22 cellular contexts compared by ENCODE assay signal in the genomic region with DNA sequence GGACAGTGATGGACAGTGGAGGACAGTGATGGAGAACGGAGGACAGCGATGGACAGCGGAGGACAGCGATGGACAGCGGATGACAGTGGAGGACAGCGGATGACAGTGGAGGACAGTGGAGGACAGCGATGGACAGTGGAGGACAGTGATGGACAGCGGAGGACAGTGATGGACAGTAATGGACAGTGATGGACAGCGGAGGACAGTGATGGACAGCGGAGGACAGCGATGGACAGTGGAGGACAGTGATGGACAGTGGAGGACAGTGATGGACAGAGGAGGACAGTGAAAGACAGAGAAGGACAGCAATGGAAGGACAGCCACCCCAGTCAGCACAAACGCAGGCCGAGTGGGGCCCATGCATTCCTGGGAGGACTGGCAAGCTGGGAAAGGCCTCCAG. TPM values are rescaled to one million over a fixed set of nuclear protein-coding genes. Genes with fewer than 3 reads are reported as not detected.
DNase-seq lines count a peak whose midpoint lies in the region; ATAC-seq, FAIRE-seq and TF ChIP-seq lines count a peak whose summit lies in the region.
"Had no signal": no experiment of that assay in that cellular context is flagged by ENCODE, and none has a peak within 500 bp of the region (broad histone marks: within the 10 kb centered on the region; RNA-seq: fewer than 3 reads in every experiment).

No MANE protein-coding gene starts in this region.

- H3K27me3 Mint-ChIP-seq in endothelial cell (ENCODE audit: unreplicated experiment) (peaks cover 7% of the 10 kb centered on the region), neural crest cell (ENCODE audit: low read depth) (peaks cover 2% of the 10 kb centered on the region)

- H3K9me3 Mint-ChIP-seq in endothelial cell (ENCODE audit: unreplicated experiment) (peaks cover 4% of the 10 kb centered on the region), neural crest cell (no peaks in the 10 kb centered on the region)

- H2AFZ ChIP-seq in K562 (ENCODE audit: low read depth, low read length), result no peak overlapping the region

- no peak for TF ChIP-seq POLR2A in K562 (conservative IDR thresholded peaks at IDR 0.05)

- no peak for FAIRE-seq in K562 (lab: Jason Lieb, UNC)
- FAIRE-seq: A204.1, GM12892, GM18507 had no signal

- H3K9me3 ChIP-seq in BLaER1 treated with 17β-estradiol and CSF1 and Interleukin-3, amounts not matched to agents 10 nM and 100 nM (replicated peaks in 1 of 11), result 0 out of 22 replicates have a peak, but pooled peaks cover 0 to 5% (median 0%) of the 10 kb centered on the region in 11 experiments
- no peaks in the 10 kb centered on the region for H3K9me3 ChIP-seq in K562 (replicated peaks; ENCODE audit: control insufficient read depth, insufficient read depth, low read depth, low read length)
- H3K9me3 ChIP-seq in HAP-1, result no peaks in the 10 kb centered on the region
- H3K9me3 ChIP-seq: BE2C had no signal

- H3K36me3 Mint-ChIP-seq in endothelial cell (ENCODE audit: low read depth, unreplicated experiment) (peaks cover 18% of the 10 kb centered on the region), neural crest cell (ENCODE audit: low read depth) (peaks cover 4% of the 10 kb centered on the region)
- H3K36me3 Mint-ChIP-seq: CD14-positive monocyte; CD4-positive, alpha-beta memory T cell had no signal

- CTCF ChIA-PET in K562 (lab: Yijun Ruan, JAX; ENCODE audit: low intra/inter-chr PET ratio), result no interaction called here

- no peak overlapping the region for H3K9ac ChIP-seq in BLaER1 treated with 17β-estradiol and CSF1 and Interleukin-3, amounts not matched to agents 10 nM and 100 nM
- H3K9ac ChIP-seq in K562 (ENCODE audit: insufficient read depth in 1 of 2, low read depth in 2 of 2, low read length in 2 of 2), result no peak overlapping the region

- TF ChIP-seq CTCF in K562 (IDR thresholded peaks at IDR 0.05 in 2 of 3, conservative IDR thresholded peaks at IDR 0.05 in 1 of 3; ENCODE audit: insufficient read depth in 2 of 3, low read depth in 1 of 3, low read length in 3 of 3) (no peak), endothelial cell (IDR thresholded peaks at IDR 0.05; ENCODE audit: unreplicated experiment) (no peak), neural crest cell (conservative IDR thresholded peaks at IDR 0.05) (no peak)

- BruUV-seq in K562 (replicated peaks; lab: Mats Ljungman, UMichigan), result no TSS peak

- intact Hi-C loops in K562 (cut with micrococcal nuclease), result no loop called here

- no peaks in the 10 kb centered on the region for H3K36me3 ChIP-seq in BLaER1 treated with 17β-estradiol and CSF1 and Interleukin-3, amounts not matched to agents 10 nM and 100 nM
- no peaks in the 10 kb centered on the region for H3K36me3 ChIP-seq in K562 (ENCODE audit: control insufficient read depth, insufficient read depth, low read length)
- no peaks in the 10 kb centered on the region for H3K36me3 ChIP-seq in HAP-1 (replicated peaks)
- H3K36me3 ChIP-seq: BE2C had no signal

- H3K27me3 ChIP-seq in BLaER1 treated with 17β-estradiol and CSF1 and Interleukin-3, amounts not matched to agents 10 nM and 100 nM, result peaks cover 36 to 98% (median 49%) of the 10 kb centered on the region in 11 experiments
- peaks cover 42 to 87% of the 10 kb centered on the region in 2 experiments; a peak in 4 of 5 replicates for H3K27me3 ChIP-seq in K562 (ENCODE audit: control insufficient read depth in 2 of 2, insufficient read depth in 2 of 2, low read length in 2 of 2)
- H3K27me3 ChIP-seq in HAP-1 (ENCODE audit: low read depth), result peaks cover 79% of the 10 kb centered on the region

- H3K4me3 Mint-ChIP-seq in endothelial cell (ENCODE audit: unreplicated experiment) (peak overlapping the region; percentile 37), neural crest cell (peak overlapping the region; percentile 8)
- H3K4me3 Mint-ChIP-seq: CD14-positive monocyte had no signal

- in situ Hi-C loops in K562 (cut with MboI) (no loop called here), HAP-1 (cut with MboI; ENCODE audit: low sequenced_read_pairs) (no loop called here)

- peaks cover 53 to 98% (median 95%) of the 10 kb centered on the region in 10 experiments for H3K4me1 ChIP-seq in BLaER1 treated with 17β-estradiol and CSF1 and Interleukin-3, amounts not matched to agents 10 nM and 100 nM
- H3K4me1 ChIP-seq in K562 (replicated peaks in 1 of 2; ENCODE audit: control insufficient read depth in 2 of 2, insufficient read depth in 2 of 2, low read length in 2 of 2) (peaks cover 0 to 28% of the 10 kb centered on the region in 2 experiments; a peak in 2 of 5 replicates), HAP-1 (no peaks in the 10 kb centered on the region)
- H3K4me1 ChIP-seq: BE2C had no signal

- H3K4me1 Mint-ChIP-seq in endothelial cell (ENCODE audit: unreplicated experiment) (peaks cover 36% of the 10 kb centered on the region), neural crest cell (peaks cover 51% of the 10 kb centered on the region)
- H3K4me1 Mint-ChIP-seq: CD14-positive monocyte had no signal

- POLR2A ChIA-PET in K562 (lab: Yijun Ruan, JAX), result no interaction called here

- H3K79me2 ChIP-seq in K562 (ENCODE audit: control insufficient read depth, insufficient read depth, low read length), result no peaks in the 10 kb centered on the region

- peak overlapping the region in 9 of 11 experiments; percentile 58 to 99 (median 90); a peak in 18 of 22 replicates for H3K4me2 ChIP-seq in BLaER1 treated with 17β-estradiol and CSF1 and Interleukin-3, amounts not matched to agents 10 nM and 100 nM
- no peak overlapping the region for H3K4me2 ChIP-seq in K562 (ENCODE audit: insufficient read depth, low read length)

- H4K20me1 ChIP-seq in BLaER1 treated with 17β-estradiol and CSF1 and Interleukin-3, amounts not matched to agents 10 nM and 100 nM, result peaks cover 0 to 87% (median 38%) of the 10 kb centered on the region in 11 experiments; a peak in 15 of 22 replicates
- 0 out of 2 replicates have a peak, but pooled peaks cover 14% of the 10 kb centered on the region for H4K20me1 ChIP-seq in K562 (replicated peaks; ENCODE audit: control insufficient read depth, insufficient read depth, low read length)

- DNase-seq in K562 (ENCODE audit: extremely low read depth in 1 of 4, low spot score in 3 of 4) (no peak), endothelial cell (ENCODE audit: low spot score) (no peak), neural crest cell (ENCODE audit: low read depth, low spot score) (no peak), NCI-H82 (lab: John Stamatoyannopoulos, UW) (no peak), amygdala (lab: John Stamatoyannopoulos, UW) (no peak), HAP-1 (ENCODE audit: low spot score in 2 of 2) (no peak)
- DNase-seq in NK-92 treated with Interleukin-12 subunit alpha and Interleukin-12 subunit beta, amount 100 ng/mL, for 24 hours (lab: John Stamatoyannopoulos, UW), result no peak
- DNase-seq: ACHN; BE2C; CD4-positive, alpha-beta memory T cell; DMS153; DMS79; GDM1; HCEC 1CT had no signal

- no peak overlapping the region for H3K4me3 ChIP-seq in BLaER1 treated with 17β-estradiol and CSF1 and Interleukin-3, amounts not matched to agents 10 nM and 100 nM
- H3K4me3 ChIP-seq in K562 (no peak overlapping the region), HAP-1 (no peak overlapping the region)

- no peaks in the 10 kb centered on the region for H3K9me1 ChIP-seq in K562 (ENCODE audit: control insufficient read depth, insufficient read depth, low read length)

- TF ChIP-seq EP300 in K562 (IDR thresholded peaks at IDR 0.05; ENCODE audit: low read length), result no peak

- peak overlapping the region; percentile 16 for H3K27ac Mint-ChIP-seq in endothelial cell (ENCODE audit: unreplicated experiment)
- H3K27ac Mint-ChIP-seq in neural crest cell (ENCODE audit: unreplicated experiment), result no peak overlapping the region
- H3K27ac Mint-ChIP-seq: CD4-positive, alpha-beta memory T cell had no signal

- WGBS in K562 (ENCODE audit: insufficient coverage, low coverage, missing lambda C conversion rate), result 69% methylated on average over 12 of the region's 13 CpGs

- no peak for ATAC-seq in K562

- no peak overlapping the region for H3K27ac ChIP-seq in BLaER1 treated with 17β-estradiol and CSF1 and Interleukin-3, amounts not matched to agents 10 nM and 100 nM
- H3K27ac ChIP-seq in K562 (ENCODE audit: extremely low read depth, low read depth, low read length), result no peak overlapping the region
- H3K27ac ChIP-seq: HL-60 had no signal

- no peak for TF ChIP-seq RAD21 in K562 (CRISPR knock-in tag; conservative IDR thresholded peaks at IDR 0.05 in 1 of 2, IDR thresholded peaks at IDR 0.05 in 1 of 2)

RNA-seq across cellular contexts. Expression of gene NKAIN4, which starts 3.4 kb away (rescaled TPM):
- total RNA-seq in K562 (2011; cell fraction: chromatin; rRNA removed; ENCODE audit: low replicate concordance), result not detected in 2 replicates
- not detected in 2 replicates for total RNA-seq in K562 (2011; cell fraction: nucleolus; rRNA removed)
- not detected in 2 replicates for total RNA-seq in K562 (2011; cell fraction: nucleoplasm; rRNA removed)
- total RNA-seq in K562 (2014; rRNA removed) (not detected in 2 replicates), K562 (2014; rRNA removed; fragmentation: Illumina TruSeq; extraction: Trizol) (not detected in 2 replicates), K562 (2015; rRNA removed; fragmentation: Illumina TruSeq; extraction: Trizol) (not detected in 2 replicates), K562 (2021) (not detected in 2 replicates), endothelial cell (ENCODE audit: unreplicated experiment) (3.3 TPM), neural crest cell (42.4 and 44.0 TPM in 2 replicates)
- polyA plus RNA-seq in K562 (2011; rRNA removed) (not detected in 2 replicates), K562 (2014; fragmentation: Illumina TruSeq; extraction: Trizol) (not detected in 2 replicates), K562 (2014; fragmentation: Nextera tagmentation; extraction: Ambion mirVana) (not detected), K562 (2014; rRNA removed) (not detected in 2 replicates)
- polyA plus RNA-seq in K562 (2011; cell fraction: cytosol; rRNA removed), result not detected in 2 replicates
- not detected in 2 replicates for polyA plus RNA-seq in K562 (2011; cell fraction: nucleus; rRNA removed)
- polyA plus RNA-seq in K562 (2012), result not detected in 2 replicates
- not detected in 2 replicates for polyA minus RNA-seq in K562 (2011; rRNA and poly(A)+ RNA removed)
- not detected in 2 replicates for polyA minus RNA-seq in K562 (2011; cell fraction: cytosol; rRNA and poly(A)+ RNA removed)
- polyA minus RNA-seq in K562 (2011; cell fraction: nucleus; rRNA and poly(A)+ RNA removed), result not detected in 2 replicates
- total RNA-seq: CD4-positive, alpha-beta memory T cell; H4; HT1080 had no signal
- polyA plus RNA-seq: CD14-positive monocyte; CD4-positive, alpha-beta memory T cell had no signal

RNA-seq across cellular contexts. Expression of gene ARFGAP1, which starts 15.0 kb away (rescaled TPM):
- total RNA-seq in K562 (2011; cell fraction: chromatin; rRNA removed; ENCODE audit: low replicate concordance), result 379 and 853 TPM in 2 replicates
- total RNA-seq in K562 (2011; cell fraction: nucleolus; rRNA removed), result 493 and 502 TPM in 2 replicates
- 305 and 355 TPM in 2 replicates for total RNA-seq in K562 (2011; cell fraction: nucleoplasm; rRNA removed)
- total RNA-seq in K562 (2014; rRNA removed) (42.4 and 44.3 TPM in 2 replicates), K562 (2014; rRNA removed; fragmentation: Illumina TruSeq; extraction: Trizol) (15.7 and 17.6 TPM in 2 replicates), K562 (2015; rRNA removed; fragmentation: Illumina TruSeq; extraction: Trizol) (33.5 and 33.9 TPM in 2 replicates), K562 (2021) (85.3 and 102 TPM in 2 replicates), endothelial cell (ENCODE audit: unreplicated experiment) (106 TPM), neural crest cell (128 and 132 TPM in 2 replicates)
- polyA plus RNA-seq in K562 (2011; rRNA removed) (39.1 and 89.8 TPM in 2 replicates), K562 (2014; fragmentation: Illumina TruSeq; extraction: Trizol) (24.9 and 45.2 TPM in 2 replicates), K562 (2014; fragmentation: Nextera tagmentation; extraction: Ambion mirVana) (under 1 TPM; 0.53 to 0.95 TPM), K562 (2014; rRNA removed) (54.4 and 73.2 TPM in 2 replicates)
- 59.1 and 89.5 TPM in 2 replicates for polyA plus RNA-seq in K562 (2011; cell fraction: cytosol; rRNA removed)
- polyA plus RNA-seq in K562 (2011; cell fraction: nucleus; rRNA removed), result 848 and 934 TPM in 2 replicates
- 64.7 and 85.4 TPM in 2 replicates for polyA plus RNA-seq in K562 (2012)
- polyA minus RNA-seq in K562 (2011; rRNA and poly(A)+ RNA removed), result 24.6 and 29.9 TPM in 2 replicates
- 33.3 and 40.3 TPM in 2 replicates for polyA minus RNA-seq in K562 (2011; cell fraction: cytosol; rRNA and poly(A)+ RNA removed)
- polyA minus RNA-seq in K562 (2011; cell fraction: nucleus; rRNA and poly(A)+ RNA removed), result 103 and 183 TPM in 2 replicates

RNA-seq across cellular contexts. Expression of gene BIRC7, which starts 21.9 kb away (rescaled TPM):
- total RNA-seq in K562 (2011; cell fraction: chromatin; rRNA removed; ENCODE audit: low replicate concordance), result 0.51 and 0.74 TPM in 2 replicates
- total RNA-seq in K562 (2011; cell fraction: nucleolus; rRNA removed), result 1.3 and 1.4 TPM in 2 replicates
- 0.46 and 0.88 TPM in 2 replicates for total RNA-seq in K562 (2011; cell fraction: nucleoplasm; rRNA removed)
- not detected in 2 replicates for total RNA-seq in K562 (2014; rRNA removed)
- total RNA-seq in K562 (2014; rRNA removed; fragmentation: Illumina TruSeq; extraction: Trizol), result not detected in 2 replicates
- 0.14 TPM in 1 of 2 replicates, not detected in the other for total RNA-seq in K562 (2015; rRNA removed; fragmentation: Illumina TruSeq; extraction: Trizol)
- total RNA-seq in K562 (2021), result 0.18 and 0.27 TPM in 2 replicates
- polyA plus RNA-seq in K562 (2011; rRNA removed), result 0.14 and 0.24 TPM in 2 replicates
- 0.12 and 0.88 TPM in 2 replicates for polyA plus RNA-seq in K562 (2011; cell fraction: cytosol; rRNA removed)
- 1.5 and 2.8 TPM in 2 replicates for polyA plus RNA-seq in K562 (2011; cell fraction: nucleus; rRNA removed)
- polyA plus RNA-seq in K562 (2012), result 0.18 and 0.68 TPM in 2 replicates
- not detected in 2 replicates for polyA plus RNA-seq in K562 (2014; fragmentation: Illumina TruSeq; extraction: Trizol)
- polyA plus RNA-seq in K562 (2014; fragmentation: Nextera tagmentation; extraction: Ambion mirVana), result not detected
- 0.16 and 0.19 TPM in 2 replicates for polyA plus RNA-seq in K562 (2014; rRNA removed)
- polyA minus RNA-seq in K562 (2011; rRNA and poly(A)+ RNA removed), result not detected in 2 replicates
- polyA minus RNA-seq in K562 (2011; cell fraction: cytosol; rRNA and poly(A)+ RNA removed), result not detected in 2 replicates
- polyA minus RNA-seq in K562 (2011; cell fraction: nucleus; rRNA and poly(A)+ RNA removed), result 0.44 and 0.81 TPM in 2 replicates
- not detected for total RNA-seq in endothelial cell (ENCODE audit: unreplicated experiment)
- total RNA-seq in neural crest cell, result 6.1 and 6.9 TPM in 2 replicates
- total RNA-seq: CD4-positive, alpha-beta memory T cell; HT1080 had no signal
- polyA plus RNA-seq: CD14-positive monocyte; CD4-positive, alpha-beta memory T cell had no signal

RNA-seq across cellular contexts. Expression of gene COL20A1, which starts 35.4 kb away (rescaled TPM):
- total RNA-seq in K562 (2011; cell fraction: chromatin; rRNA removed; ENCODE audit: low replicate concordance), result 0.12 and 0.19 TPM in 2 replicates
- 0.26 and 0.33 TPM in 2 replicates for total RNA-seq in K562 (2011; cell fraction: nucleolus; rRNA removed)
- 0.15 TPM in 1 of 2 replicates, not detected in the other for total RNA-seq in K562 (2011; cell fraction: nucleoplasm; rRNA removed)
- total RNA-seq in K562 (2014; rRNA removed) (not detected in 2 replicates), K562 (2014; rRNA removed; fragmentation: Illumina TruSeq; extraction: Trizol) (not detected in 2 replicates), K562 (2015; rRNA removed; fragmentation: Illumina TruSeq; extraction: Trizol) (not detected in 2 replicates), K562 (2021) (not detected in 2 replicates), endothelial cell (ENCODE audit: unreplicated experiment) (not detected), neural crest cell (8.9 and 10.2 TPM in 2 replicates)
- polyA plus RNA-seq in K562 (2011; rRNA removed) (not detected in 2 replicates), K562 (2014; fragmentation: Illumina TruSeq; extraction: Trizol) (not detected in 2 replicates), K562 (2014; fragmentation: Nextera tagmentation; extraction: Ambion mirVana) (not detected), K562 (2014; rRNA removed) (not detected in 2 replicates)
- polyA plus RNA-seq in K562 (2011; cell fraction: cytosol; rRNA removed), result under 0.01 TPM in 1 of 2 replicates, not detected in the other
- 0.06 and 0.26 TPM in 2 replicates for polyA plus RNA-seq in K562 (2011; cell fraction: nucleus; rRNA removed)
- polyA plus RNA-seq in K562 (2012), result 0.06 TPM in 1 of 2 replicates, not detected in the other
- not detected in 2 replicates for polyA minus RNA-seq in K562 (2011; rRNA and poly(A)+ RNA removed)
- not detected in 2 replicates for polyA minus RNA-seq in K562 (2011; cell fraction: cytosol; rRNA and poly(A)+ RNA removed)
- not detected in 2 replicates for polyA minus RNA-seq in K562 (2011; cell fraction: nucleus; rRNA and poly(A)+ RNA removed)
- total RNA-seq: HT1080 had no signal
- polyA plus RNA-seq: CD14-positive monocyte; CD4-positive, alpha-beta memory T cell had no signal

RNA-seq across cellular contexts. Expression of gene YTHDF1, which starts 41.7 kb away (rescaled TPM):
- total RNA-seq in K562 (2011; cell fraction: chromatin; rRNA removed; ENCODE audit: low replicate concordance), result 41.5 and 53.5 TPM in 2 replicates
- 31.1 and 36.5 TPM in 2 replicates for total RNA-seq in K562 (2011; cell fraction: nucleolus; rRNA removed)
- 30.2 and 31.3 TPM in 2 replicates for total RNA-seq in K562 (2011; cell fraction: nucleoplasm; rRNA removed)
- total RNA-seq in K562 (2014; rRNA removed) (20.8 and 26.6 TPM in 2 replicates), K562 (2014; rRNA removed; fragmentation: Illumina TruSeq; extraction: Trizol) (18.0 and 19.0 TPM in 2 replicates), K562 (2015; rRNA removed; fragmentation: Illumina TruSeq; extraction: Trizol) (26.5 and 27.8 TPM in 2 replicates), K562 (2021) (41.8 and 42.4 TPM in 2 replicates), endothelial cell (ENCODE audit: unreplicated experiment) (62.1 TPM), neural crest cell (59.0 and 59.4 TPM in 2 replicates)
- polyA plus RNA-seq in K562 (2011; rRNA removed) (20.5 and 27.9 TPM in 2 replicates), K562 (2014; fragmentation: Illumina TruSeq; extraction: Trizol) (29.3 and 31.6 TPM in 2 replicates), K562 (2014; fragmentation: Nextera tagmentation; extraction: Ambion mirVana) (10 to 100 TPM; 10.1 to 11.1 TPM), K562 (2014; rRNA removed) (28.6 and 33.2 TPM in 2 replicates)
- polyA plus RNA-seq in K562 (2011; cell fraction: cytosol; rRNA removed), result 21.3 and 25.6 TPM in 2 replicates
- 38.5 and 52.3 TPM in 2 replicates for polyA plus RNA-seq in K562 (2011; cell fraction: nucleus; rRNA removed)
- polyA plus RNA-seq in K562 (2012), result 27.6 and 28.6 TPM in 2 replicates
- polyA minus RNA-seq in K562 (2011; rRNA and poly(A)+ RNA removed), result 14.0 and 22.8 TPM in 2 replicates
- polyA minus RNA-seq in K562 (2011; cell fraction: cytosol; rRNA and poly(A)+ RNA removed), result 24.0 and 25.9 TPM in 2 replicates
- 8.9 and 11.0 TPM in 2 replicates for polyA minus RNA-seq in K562 (2011; cell fraction: nucleus; rRNA and poly(A)+ RNA removed)

Comparison
In these comparisons a context has a peak if more than half of its experiments do, and no peak if none do; other contexts are left out.
1. RNA of gene NKAIN4, which starts 3.4 kb away (total RNA-seq): 42.4 to 44.0 TPM in neural crest cell; 3.3 TPM in endothelial cell (single experiment) and not detected in K562; every median in the first group is over 10 times any median in the second.